Comparison of ENCODE assay signal across 17 cellular contexts in genomic region chr3:69408989-69409388, GRCh38. TPM values are rescaled to one million over a fixed set of nuclear protein-coding genes. Genes with fewer than 3 reads are reported as not detected.
DNase-seq lines count a peak whose midpoint lies in the region; ATAC-seq and TF ChIP-seq lines count a peak whose summit lies in the region.
"Had no signal": no experiment of that assay in that cellular context is flagged by ENCODE, and none has a peak within 500 bp of the region (broad histone marks: within the 10 kb centered on the region; RNA-seq: fewer than 3 reads in every experiment).

No MANE protein-coding gene starts in this region.

- H3K36me3 ChIP-seq in BLaER1 treated with 17β-estradiol and CSF1 and Interleukin-3, amounts not matched to agents 10 nM and 100 nM: peaks cover 0 to 15% (median 6%) of the 10 kb centered on the region in 11 experiments; a peak in 11 of 22 replicates
- no peaks in the 10 kb centered on the region for H3K36me3 ChIP-seq in skeletal muscle tissue (ENCODE audit: control insufficient read depth in 3 of 3, insufficient read depth in 3 of 3, low read length in 3 of 3)
- H3K36me3 ChIP-seq: HAP-1 had no signal

- intact Hi-C loops in dorsolateral prefrontal cortex (cut with DNase I): loop anchor here in 1 of 2 donors (5.0 kb wide), 1 partner anchor 87 kb away; no protein-coding TSS in a partner anchor

- peaks cover 17 to 67% (median 30%) of the 10 kb centered on the region in 10 experiments for H3K4me1 ChIP-seq in BLaER1 treated with 17β-estradiol and CSF1 and Interleukin-3, amounts not matched to agents 10 nM and 100 nM
- H3K4me1 ChIP-seq in skeletal muscle tissue (ENCODE audit: control insufficient read depth in 3 of 3, insufficient read depth in 3 of 3, low read length in 3 of 3): peaks cover 0 to 3% (median 0%) of the 10 kb centered on the region in 3 donors
- H3K4me1 ChIP-seq: A549, HAP-1 had no signal

- DNase-seq in dorsolateral prefrontal cortex: no peak
- DNase-seq in left lobe of liver (ENCODE audit: low spot score): no peak
- DNase-seq in stimulated activated naive CD4-positive, alpha-beta T cell (lab: John Stamatoyannopoulos, UW): no peak
- no peak for DNase-seq in iPS-NIHi11 (ENCODE audit: low spot score)
- DNase-seq in germinal center (ENCODE audit: low spot score): no peak
- DNase-seq in activated CD4-positive, alpha-beta T cell treated with anti-CD3 and anti-CD28 coated beads for 1 hour: no peak
- DNase-seq: CD4-positive, alpha-beta memory T cell; DND-41; GDM1; IMR-90; NCI-H1417; NCI-H2171 treated with DMSO at 0.1 percent for 48 hours; NCI-H774 had no signal

- TF ChIP-seq CTCF in dorsolateral prefrontal cortex (IDR thresholded peaks at IDR 0.05 in 54 of 56, conservative IDR thresholded peaks at IDR 0.05 in 2 of 56; ENCODE audit: low read depth in 1 of 56, partially characterized antibody in 56 of 56): peak in 1 of 56 donors; percentile 9

- no peak overlapping the region for H3K4me3 ChIP-seq in BLaER1 treated with 17β-estradiol and CSF1 and Interleukin-3, amounts not matched to agents 10 nM and 100 nM
- H3K4me3 ChIP-seq in dorsolateral prefrontal cortex (no peak overlapping the region), skeletal muscle tissue (ENCODE audit: low read length in 3 of 3) (no peak overlapping the region)
- H3K4me3 ChIP-seq: A549, HAP-1 had no signal

- H3K4me2 ChIP-seq in BLaER1 treated with 17β-estradiol and CSF1 and Interleukin-3, amounts not matched to agents 10 nM and 100 nM: peak overlapping the region in 7 of 11 experiments; percentile 42 to 86 (median 64); a peak in 9 of 22 replicates
- H3K4me2 ChIP-seq: A549 had no signal

- no peaks in the 10 kb centered on the region for H3K27me3 ChIP-seq in BLaER1 treated with 17β-estradiol and CSF1 and Interleukin-3, amounts not matched to agents 10 nM and 100 nM
- H3K27me3 ChIP-seq in dorsolateral prefrontal cortex (peaks cover 0 to 3% (median 0%) of the 10 kb centered on the region in 45 donors), skeletal muscle tissue (ENCODE audit: control insufficient read depth in 3 of 3, insufficient read depth in 3 of 3, low read length in 3 of 3) (no peaks in the 10 kb centered on the region)

- peak overlapping the region in 3 of 11 experiments; percentile 19 to 81 (median 72); a peak in 5 of 22 replicates for H3K9ac ChIP-seq in BLaER1 treated with 17β-estradiol and CSF1 and Interleukin-3, amounts not matched to agents 10 nM and 100 nM
- H3K9ac ChIP-seq in skeletal muscle tissue (ENCODE audit: low read depth in 1 of 3, low read length in 3 of 3): no peak overlapping the region

- peak overlapping the region in 3 of 11 experiments; percentile 63 to 92 (median 87); a peak in 6 of 22 replicates for H3K27ac ChIP-seq in BLaER1 treated with 17β-estradiol and CSF1 and Interleukin-3, amounts not matched to agents 10 nM and 100 nM
- peak overlapping the region in 51 of 59 donors; percentile 5 to 81 (median 63) for H3K27ac ChIP-seq in dorsolateral prefrontal cortex
- peak overlapping the region; percentile 48 for H3K27ac ChIP-seq in skeletal muscle tissue (ENCODE audit: low read depth, low read length)
- H3K27ac ChIP-seq: A549 had no signal

- peak; percentile 23 for ATAC-seq in left lobe of liver

- no peaks in the 10 kb centered on the region for H4K20me1 ChIP-seq in BLaER1 treated with 17β-estradiol and CSF1 and Interleukin-3, amounts not matched to agents 10 nM and 100 nM

- peaks cover 13 to 25% (median 22%) of the 10 kb centered on the region in 11 experiments for H3K9me3 ChIP-seq in BLaER1 treated with 17β-estradiol and CSF1 and Interleukin-3, amounts not matched to agents 10 nM and 100 nM (replicated peaks in 1 of 11)
- no peaks in the 10 kb centered on the region for H3K9me3 ChIP-seq in skeletal muscle tissue (ENCODE audit: control insufficient read depth in 3 of 3, low read length in 3 of 3)
- H3K9me3 ChIP-seq: A549, HAP-1 had no signal

RNA-seq across cellular contexts. Expression of gene FRMD4B, which starts 23.1 kb away (rescaled TPM):
- 100 to 1,000 TPM in 5 of 120 experiments, 10 to 100 TPM in 114, 1 to 10 TPM in 1; 9.0 to 172 (median 40.6) TPM for total RNA-seq in dorsolateral prefrontal cortex
- total RNA-seq in left lobe of liver: 12.8 TPM
- 21.4 TPM for total RNA-seq in skeletal muscle tissue
